ENCODE assay signal across 9 cellular contexts in the genomic region with DNA sequence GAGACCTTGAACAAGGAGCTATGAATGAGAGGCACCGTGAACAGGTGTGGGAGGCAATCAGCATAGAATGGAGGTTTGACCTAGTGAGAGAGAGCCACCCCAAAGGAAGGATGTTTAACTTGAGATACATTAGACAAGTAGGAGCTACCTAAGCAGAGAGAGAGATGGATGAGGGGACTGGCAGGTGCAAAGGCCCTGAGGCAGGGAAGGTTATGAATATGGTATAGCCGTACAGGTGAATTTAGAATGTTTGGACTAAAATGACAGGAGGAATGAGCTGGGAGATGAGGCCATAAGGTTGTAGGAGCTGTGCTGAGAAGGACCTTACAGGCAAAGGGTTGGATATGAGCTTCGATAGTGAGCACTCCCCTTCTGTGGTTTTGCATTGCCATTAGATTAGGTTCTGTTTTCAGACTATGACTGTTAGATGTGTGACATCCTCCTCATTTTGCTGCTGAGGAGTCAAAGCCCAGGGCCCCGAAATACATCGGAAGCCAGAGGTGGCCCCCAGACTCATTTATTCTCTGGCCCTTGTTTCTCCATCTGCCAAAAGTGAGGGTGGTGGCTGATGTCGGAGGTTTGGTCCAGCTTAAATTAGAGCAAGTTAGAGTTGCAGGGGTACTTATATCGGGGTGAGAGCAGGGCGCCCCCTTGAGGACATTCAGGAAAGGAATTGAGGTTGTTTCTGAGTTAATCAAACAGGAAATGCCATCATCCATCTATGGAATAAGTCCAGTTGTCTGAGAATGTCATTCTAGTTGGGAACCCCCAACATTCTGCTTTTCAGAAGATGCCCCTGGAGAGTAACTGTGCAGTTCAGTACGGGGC. TPM values are rescaled to one million over a fixed set of nuclear protein-coding genes. Genes with fewer than 3 reads are reported as not detected.
DNase-seq lines count a peak whose midpoint lies in the region; ATAC-seq and TF ChIP-seq lines count a peak whose summit lies in the region.
"Had no signal": no experiment of that assay in that cellular context is flagged by ENCODE, and none has a peak within 500 bp of the region (broad histone marks: within the 10 kb centered on the region; RNA-seq: fewer than 3 reads in every experiment).

No MANE protein-coding gene starts in this region.

- H3K27ac ChIP-seq in GM23338 (ENCODE audit: low read depth) (no peak overlapping the region), SK-N-MC (no peak overlapping the region), left ventricle myocardium inferior (replicated peaks) (no peak overlapping the region)

- no peaks in the 10 kb centered on the region for H3K9me3 Mint-ChIP-seq in GM23338

- no peaks in the 10 kb centered on the region for H3F3A ChIP-seq in GM23338 (replicated peaks; ENCODE audit: low read depth)

- H3K36me3 ChIP-seq in GM23338 (ENCODE audit: insufficient read depth) (no peaks in the 10 kb centered on the region), SK-N-MC (ENCODE audit: insufficient read depth, low read length) (no peaks in the 10 kb centered on the region), left ventricle myocardium inferior (no peaks in the 10 kb centered on the region)

- H3K27me3 ChIP-seq in GM23338 (ENCODE audit: insufficient read depth), result no peaks in the 10 kb centered on the region
- peaks cover 45% of the 10 kb centered on the region for H3K27me3 ChIP-seq in left ventricle myocardium inferior (ENCODE audit: low read depth)

- H3K4me3 Mint-ChIP-seq in GM23338, result no peak overlapping the region

- no peaks in the 10 kb centered on the region for H3K9me2 ChIP-seq in GM23338 (ENCODE audit: insufficient read depth)

- H3K4me1 Mint-ChIP-seq in GM23338, result no peaks in the 10 kb centered on the region

- no peaks in the 10 kb centered on the region for H3K4me1 ChIP-seq in GM23338 (ENCODE audit: insufficient read depth)
- no peaks in the 10 kb centered on the region for H3K4me1 ChIP-seq in left ventricle myocardium inferior

- intact Hi-C loops in left ventricle myocardium inferior (cut with micrococcal nuclease), result no loop called here

- no peaks in the 10 kb centered on the region for H4K20me1 ChIP-seq in GM23338 (replicated peaks; ENCODE audit: insufficient read depth)

- no peaks in the 10 kb centered on the region for H3K36me3 Mint-ChIP-seq in GM23338 (ENCODE audit: low read depth)

- no peak overlapping the region for H3K9ac ChIP-seq in SK-N-MC (ENCODE audit: insufficient read length)

- H3K4me2 ChIP-seq in GM23338, result no peak overlapping the region

- DNase-seq in AML-193 (lab: John Stamatoyannopoulos, UW), result peak; percentile 39 to 52
- peak; percentile 69 for DNase-seq in GM23338 (ENCODE audit: low spot score)
- peak; percentile 26 for DNase-seq in SK-N-MC (ENCODE audit: low read depth, low spot score)
- DNase-seq in germinal center (ENCODE audit: low spot score), result peak; percentile 34
- no peak for DNase-seq in NCI-H524 treated with DMSO at 0.1 percent for 48 hours (lab: John Stamatoyannopoulos, UW)
- DNase-seq in left ventricle myocardium inferior, result no peak
- no peak for DNase-seq in NCI-H2081 treated with DMSO at 0.1 percent for 48 hours (lab: John Stamatoyannopoulos, UW)

- ATAC-seq in GM23338 (peak; percentile 69), HG03442 (IDR thresholded peaks at IDR 0.05; ENCODE audit: unreplicated experiment) (no peak)

- TF ChIP-seq CTCF in GM23338 (conservative IDR thresholded peaks at IDR 0.05; ENCODE audit: low read depth in 2 of 2), result peak; percentile 83 to 91
- no peak for TF ChIP-seq CTCF in left ventricle myocardium inferior (IDR thresholded peaks at IDR 0.05; ENCODE audit: borderline replicate concordance)

- no peaks in the 10 kb centered on the region for H3K27me3 Mint-ChIP-seq in GM23338 (ENCODE audit: insufficient read depth, low read depth, poor library complexity)

- no peaks in the 10 kb centered on the region for H3K79me2 ChIP-seq in GM23338 (replicated peaks; ENCODE audit: insufficient read depth)

- no peak overlapping the region for H2AFZ ChIP-seq in GM23338

- H3K9me3 ChIP-seq in SK-N-MC (ENCODE audit: low read depth, low read length) (no peaks in the 10 kb centered on the region), left ventricle myocardium inferior (replicated peaks) (no peaks in the 10 kb centered on the region)

- no peak overlapping the region for H3K27ac Mint-ChIP-seq in GM23338

- H3K4me3 ChIP-seq in GM23338, result no peak overlapping the region
- H3K4me3 ChIP-seq in SK-N-MC, result no peak overlapping the region
- no peak overlapping the region for H3K4me3 ChIP-seq in left ventricle myocardium inferior

TF ChIP-seq in GM23338, 12 proteins besides CTCF, POLR2A, EP300 and RAD21:
- no peak for TF ChIP-seq ZNF114 (CRISPR knock-in tag; IDR thresholded peaks at IDR 0.05)
- TF ChIP-seq, protein P1, sequence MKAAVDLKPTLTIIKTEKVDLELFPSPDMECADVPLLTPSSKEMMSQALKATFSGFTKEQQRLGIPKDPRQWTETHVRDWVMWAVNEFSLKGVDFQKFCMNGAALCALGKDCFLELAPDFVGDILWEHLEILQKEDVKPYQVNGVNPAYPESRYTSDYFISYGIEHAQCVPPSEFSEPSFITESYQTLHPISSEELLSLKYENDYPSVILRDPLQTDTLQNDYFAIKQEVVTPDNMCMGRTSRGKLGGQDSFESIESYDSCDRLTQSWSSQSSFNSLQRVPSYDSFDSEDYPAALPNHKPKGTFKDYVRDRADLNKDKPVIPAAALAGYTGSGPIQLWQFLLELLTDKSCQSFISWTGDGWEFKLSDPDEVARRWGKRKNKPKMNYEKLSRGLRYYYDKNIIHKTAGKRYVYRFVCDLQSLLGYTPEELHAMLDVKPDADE (IDR thresholded peaks at IDR 0.05), result 0 out of 2 replicates have a peak, but pooled peaks have one; percentile 22

RNA-seq across cellular contexts. Expression of a gene that starts 29.4 kb away (rescaled TPM):
- 0.38 and 0.39 TPM in 2 replicates for total RNA-seq in GM23338 (2014; rRNA removed; shearing (Covaris generic))
- polyA plus RNA-seq in GM23338 (2016; fragmentation: Nextera tagmentation; extraction: Ambion mirVana), result 0.06 and 0.30 TPM in 2 replicates
- 0.36 TPM for total RNA-seq in left ventricle myocardium inferior
- total RNA-seq: pulmonary artery endothelial cell had no signal

Comparison
In these comparisons a context has a peak if more than half of its experiments do, and no peak if none do; other contexts are left out.
1. DNase-seq: peak in AML-193 (2 of 2), GM23338 (single experiment), SK-N-MC (single experiment) and germinal center (single experiment); none in NCI-H524 treated with DMSO at 0.1 percent for 48 hours (single experiment), left ventricle myocardium inferior (single experiment) and NCI-H2081 treated with DMSO at 0.1 percent for 48 hours (single experiment).